21 cellular contexts compared by ENCODE assay signal in genomic region chr5:96990102-96990501, GRCh38.
"Had no signal": no experiment of that assay in that cellular context is flagged by ENCODE, and none has a peak within 500 bp of the region (broad histone marks: within the 10 kb centered on the region; RNA-seq: fewer than 3 reads in every experiment).

No MANE protein-coding gene starts in this region.

- H3K9me3 ChIP-seq: colonic mucosa, esophagus squamous epithelium, gastroesophageal sphincter, ovary, testis, tibial nerve, upper lobe of right lung, vagina had no signal

- H3K4me3 Mint-ChIP-seq: naive B cell; neural progenitor cell; stimulated activated naive CD8-positive, alpha-beta T cell treated with anti-CD3 and anti-CD28 coated beads, Interleukin-15, Interleukin-2, amounts not matched to agents 100 ng/mL and 50 ng/mL, for 24 hours had no signal

- H3K4me1 ChIP-seq: esophagus squamous epithelium, testis, tibial nerve, upper lobe of right lung, vagina had no signal

- ATAC-seq: gastroesophageal sphincter, left cardiac atrium, right cardiac atrium, upper lobe of right lung had no signal

- H3K9me3 Mint-ChIP-seq: naive B cell; neural progenitor cell; stimulated activated naive CD8-positive, alpha-beta T cell treated with anti-CD3 and anti-CD28 coated beads, Interleukin-15, Interleukin-2, amounts not matched to agents 100 ng/mL and 50 ng/mL, for 24 hours had no signal

- H3K36me3 ChIP-seq: colonic mucosa, neural progenitor cell, ovary had no signal

- H3K27ac Mint-ChIP-seq: neural progenitor cell; stimulated activated naive CD8-positive, alpha-beta T cell treated with anti-CD3 and anti-CD28 coated beads, Interleukin-15, Interleukin-2, amounts not matched to agents 100 ng/mL and 50 ng/mL, for 24 hours had no signal

- H3K27ac ChIP-seq: colonic mucosa, esophagus squamous epithelium, gastroesophageal sphincter, neural progenitor cell, ovary, testis, tibial nerve, upper lobe of right lung, vagina had no signal

- H3K4me3 ChIP-seq: colonic mucosa, esophagus squamous epithelium, gastroesophageal sphincter, neural progenitor cell, ovary, testis, tibial nerve, upper lobe of right lung, vagina had no signal

- DNase-seq: colonic mucosa; dermis blood vessel endothelial cell; esophagus squamous epithelium; foreskin fibroblast; glutamatergic neuron; kidney; left cardiac atrium; mesendoderm; naive B cell; nucleus accumbens; ovary; right cardiac atrium; small intestine; stimulated activated CD4-positive, alpha-beta T cell treated with anti-CD3 and anti-CD28 coated beads, Interleukin-12 subunit alpha, Interleukin-12 subunit beta, amount 100 ng/mL, for 4 hours; testis; upper lobe of right lung had no signal

- H3K27me3 ChIP-seq: colonic mucosa, esophagus squamous epithelium, gastroesophageal sphincter, neural progenitor cell, ovary, testis, tibial nerve, upper lobe of right lung, vagina had no signal

- H3K27me3 Mint-ChIP-seq: naive B cell; stimulated activated naive CD8-positive, alpha-beta T cell treated with anti-CD3 and anti-CD28 coated beads, Interleukin-15, Interleukin-2, amounts not matched to agents 100 ng/mL and 50 ng/mL, for 24 hours had no signal

- H3K4me1 Mint-ChIP-seq: neural progenitor cell had no signal
